26 cellular contexts compared by ENCODE assay signal in genomic region chr3:117102441-117102840, GRCh38.
"Had no signal": no experiment of that assay in that cellular context is flagged by ENCODE, and none has a peak within 500 bp of the region (broad histone marks: within the 10 kb centered on the region; RNA-seq: fewer than 3 reads in every experiment).

No MANE protein-coding gene starts in this region.

- H3K27me3 Mint-ChIP-seq: progenitor cell of endocrine pancreas; stimulated activated naive B cell treated with anti-CD40 and anti-IgM and Interleukin-4, amounts not matched to agents 10 μg/mL and 1 μg/mL and 100 μg/mL, for 72 hours; stimulated activated naive CD8-positive, alpha-beta T cell treated with anti-CD3 and anti-CD28 coated beads, Interleukin-15, Interleukin-2, amounts not matched to agents 100 ng/mL and 50 ng/mL, for 24 hours had no signal

- H3K36me3 Mint-ChIP-seq: natural killer cell; neural progenitor cell; stimulated activated effector memory CD8-positive, alpha-beta T cell treated with anti-CD3 and anti-CD28 coated beads, Interleukin-12 subunit alpha, Interleukin-12 subunit beta, amount 100 ng/mL, for 72 hours; stimulated activated naive B cell treated with anti-CD40 and anti-IgM and Interleukin-4, amounts not matched to agents 10 μg/mL and 1 μg/mL and 100 μg/mL, for 72 hours had no signal

- DNase-seq: natural killer cell; occipital lobe; ovary; posterior cingulate gyrus; psoas muscle; right cardiac atrium; right lobe of liver; sigmoid colon; small intestine; stimulated activated CD4-positive, alpha-beta T cell treated with anti-CD3 and anti-CD28 coated beads, Interleukin-15, amount 100 ng/mL, for 24 hours; stimulated activated CD4-positive, alpha-beta T cell treated with anti-CD3 and anti-CD28 coated beads, Interleukin-2, amount 100 ng/mL, for 24 hours; stimulated activated CD4-positive, alpha-beta T cell treated with anti-CD3 and anti-CD28 coated beads, Interleukin-2, amount 100 ng/mL, for 48 hours; stimulated activated CD4-positive, alpha-beta T cell treated with anti-CD3 and anti-CD28 coated beads, Interleukin-4, amount 100 ng/mL, for 24 hours; stimulated activated naive B cell treated with anti-CD40 and anti-IgM and Interleukin-4, amounts not matched to agents 10 μg/mL and 1 μg/mL and 100 μg/mL, for 72 hours; stimulated activated naive CD4-positive, alpha-beta T cell treated with Interleukin-2 at 50 U/mL for 16 hours; stomach; thyroid gland; upper lobe of left lung had no signal

- H3K9me3 Mint-ChIP-seq: neural progenitor cell; stimulated activated naive B cell treated with anti-CD40 and anti-IgM and Interleukin-4, amounts not matched to agents 10 μg/mL and 1 μg/mL and 100 μg/mL, for 72 hours; stimulated activated naive CD8-positive, alpha-beta T cell treated with anti-CD3 and anti-CD28 coated beads, Interleukin-15, Interleukin-2, amounts not matched to agents 100 ng/mL and 50 ng/mL, for 24 hours had no signal

- H3K4me3 ChIP-seq: neural progenitor cell, ovary, psoas muscle, right lobe of liver, sigmoid colon, stomach, thoracic aorta, thyroid gland, tibial nerve, upper lobe of left lung, vagina had no signal

- H3K27ac Mint-ChIP-seq: natural killer cell; nephron; neural progenitor cell; progenitor cell of endocrine pancreas; stimulated activated effector memory CD8-positive, alpha-beta T cell treated with anti-CD3 and anti-CD28 coated beads, Interleukin-12 subunit alpha, Interleukin-12 subunit beta, amount 100 ng/mL, for 72 hours; stimulated activated naive B cell treated with anti-CD40 and anti-IgM and Interleukin-4, amounts not matched to agents 10 μg/mL and 1 μg/mL and 100 μg/mL, for 72 hours; stimulated activated naive CD8-positive, alpha-beta T cell treated with anti-CD3 and anti-CD28 coated beads, Interleukin-15, Interleukin-2, amounts not matched to agents 100 ng/mL and 50 ng/mL, for 24 hours had no signal

- H3K4me1 Mint-ChIP-seq: natural killer cell; nephron; stimulated activated effector memory CD8-positive, alpha-beta T cell treated with anti-CD3 and anti-CD28 coated beads, Interleukin-12 subunit alpha, Interleukin-12 subunit beta, amount 100 ng/mL, for 72 hours; stimulated activated naive B cell treated with anti-CD40 and anti-IgM and Interleukin-4, amounts not matched to agents 10 μg/mL and 1 μg/mL and 100 μg/mL, for 72 hours had no signal

- H3K4me3 Mint-ChIP-seq: natural killer cell; nephron; neural progenitor cell; stimulated activated effector memory CD8-positive, alpha-beta T cell treated with anti-CD3 and anti-CD28 coated beads, Interleukin-12 subunit alpha, Interleukin-12 subunit beta, amount 100 ng/mL, for 72 hours; stimulated activated naive B cell treated with anti-CD40 and anti-IgM and Interleukin-4, amounts not matched to agents 10 μg/mL and 1 μg/mL and 100 μg/mL, for 72 hours; stimulated activated naive CD8-positive, alpha-beta T cell treated with anti-CD3 and anti-CD28 coated beads, Interleukin-15, Interleukin-2, amounts not matched to agents 100 ng/mL and 50 ng/mL, for 24 hours had no signal
